23 cellular contexts compared by ENCODE assay signal in genomic region chr13:74111901-74112824, GRCh38. TPM values are rescaled to one million over a fixed set of nuclear protein-coding genes. Genes with fewer than 3 reads are reported as not detected.
DNase-seq lines count a peak whose midpoint lies in the region; ATAC-seq and TF ChIP-seq lines count a peak whose summit lies in the region.
"Had no signal": no experiment of that assay in that cellular context is flagged by ENCODE, and none has a peak within 500 bp of the region (broad histone marks: within the 10 kb centered on the region; RNA-seq: fewer than 3 reads in every experiment).

No MANE protein-coding gene starts in this region.

- POLR2A ChIA-PET in CD8-positive, alpha-beta T cell (lab: Charles Lee), result interaction anchor here (1.5 kb wide), 1 partner anchor 8 kb away, joined by 4 read pairs; no protein-coding TSS in a partner anchor
- POLR2A ChIA-PET in HEK293T (lab: Yijun Ruan, JAX), result no interaction called here

- H3K27me3 Mint-ChIP-seq in CD8-positive, alpha-beta T cell (ENCODE audit: low read depth), result no peaks in the 10 kb centered on the region
- no peaks in the 10 kb centered on the region for H3K27me3 Mint-ChIP-seq in effector memory CD8-positive, alpha-beta T cell
- H3K27me3 Mint-ChIP-seq: activated naive CD8-positive, alpha-beta T cell treated with anti-CD3 and anti-CD28 coated beads for 36 hours; naive thymus-derived CD8-positive, alpha-beta T cell had no signal

- no peak overlapping the region for H4K8ac ChIP-seq in mesendoderm (ENCODE audit: low read depth, low read length)

- WGBS in mesendoderm (ENCODE audit: extremely low coverage, insufficient coverage, low lambda C conversion rate), result no CpG with 5 or more reads among the region's 5 CpGs

- no peak overlapping the region for H3K27ac ChIP-seq in CD8-positive, alpha-beta T cell (ENCODE audit: low read depth, low read length)
- no peak overlapping the region for H3K27ac ChIP-seq in mesendoderm (ENCODE audit: low read depth, low read length)
- H3K27ac ChIP-seq: body of pancreas, colonic mucosa, parathyroid adenoma had no signal

- H3K79me2 ChIP-seq in mesendoderm (ENCODE audit: control insufficient read depth, insufficient read depth, low read length), result no peaks in the 10 kb centered on the region
- H3K79me2 ChIP-seq: parathyroid adenoma had no signal

- peaks cover 5% of the 10 kb centered on the region for H3K9me3 Mint-ChIP-seq in CD8-positive, alpha-beta T cell
- H3K9me3 Mint-ChIP-seq in effector memory CD8-positive, alpha-beta T cell, result peaks cover 0 to 1% of the 10 kb centered on the region in 2 donors
- H3K9me3 Mint-ChIP-seq: HFFc6 had no signal

- no peak overlapping the region for H3K4me3 Mint-ChIP-seq in CD8-positive, alpha-beta T cell
- H3K4me3 Mint-ChIP-seq in effector memory CD8-positive, alpha-beta T cell, result peak overlapping the region; percentile 0 to 74
- H3K4me3 Mint-ChIP-seq: activated naive CD8-positive, alpha-beta T cell treated with anti-CD3 and anti-CD28 coated beads for 36 hours; HFFc6 had no signal

- no peak overlapping the region for H3K23ac ChIP-seq in mesendoderm (ENCODE audit: low read length)

- H3K79me1 ChIP-seq in mesendoderm (ENCODE audit: low read length), result peaks cover 3% of the 10 kb centered on the region

- no peak for DNase-seq in CD8-positive, alpha-beta T cell
- DNase-seq in HEK293T (ENCODE audit: extremely low spot score) (no peak), sciatic nerve (ENCODE audit: low spot score) (no peak), mesendoderm (no peak), NCI-H748 treated with DMSO at 0.1 percent for 48 hours (lab: John Stamatoyannopoulos, UW) (no peak)
- no peak for DNase-seq in effector memory CD8-positive, alpha-beta T cell
- DNase-seq: activated naive CD8-positive, alpha-beta T cell treated with anti-CD3 and anti-CD28 coated beads for 36 hours; activated T-cell treated with anti-CD3 and anti-CD28 coated beads, Interleukin-2, amount 50 U/mL, for 48 hours; body of pancreas; colonic mucosa; COR-L47; DMS79 treated with DMSO at 0.1 percent for 48 hours; HFFc6; kidney; mesenchymal stem cell; naive thymus-derived CD8-positive, alpha-beta T cell; NCI-H187 treated with DMSO at 0.1 percent for 48 hours; NCI-H69; OCI-M1; T1000 had no signal

- TF ChIP-seq CTCF in CD8-positive, alpha-beta T cell (IDR thresholded peaks at IDR 0.05), result no peak

- intact Hi-C loops in CD8-positive, alpha-beta T cell (cut with DNase I, micrococcal nuclease), result no loop called here
- intact Hi-C loops in sciatic nerve (cut with DNase I), result no loop called here

- no peak overlapping the region for H3K56ac ChIP-seq in mesendoderm (ENCODE audit: low read length)

- H4K5ac ChIP-seq in mesendoderm (ENCODE audit: low read length), result no peak overlapping the region

- no peak for ATAC-seq in CD8-positive, alpha-beta T cell
- ATAC-seq in effector memory CD8-positive, alpha-beta T cell (replicated peaks), result no peak
- ATAC-seq in sciatic nerve, result peak; percentile 92
- ATAC-seq in HG02642 (IDR thresholded peaks at IDR 0.05; ENCODE audit: poor library complexity, unreplicated experiment), result no peak
- ATAC-seq: activated CD4-positive, CD25-positive, alpha-beta regulatory T cell treated with anti-CD3 and anti-CD28 coated beads, Interleukin-2, amount 50 U/mL, for 24 hours; body of pancreas; naive thymus-derived CD8-positive, alpha-beta T cell had no signal

- CTCF ChIA-PET in CD8-positive, alpha-beta T cell (lab: Charles Lee), result no interaction called here
- CTCF ChIA-PET in HEK293T (lab: Yijun Ruan, JAX), result interaction anchor here (1.0 kb wide), 1 partner anchor 9 kb away, joined by 3 read pairs; no protein-coding TSS in a partner anchor

- no peak overlapping the region for H3K18ac ChIP-seq in mesendoderm (ENCODE audit: low read length)

- no peak overlapping the region for H3K4ac ChIP-seq in mesendoderm (ENCODE audit: low read depth, low read length)

- peaks cover 24% of the 10 kb centered on the region for H3K4me1 ChIP-seq in CD8-positive, alpha-beta T cell (ENCODE audit: insufficient read depth, low read length)
- H3K4me1 ChIP-seq in mesendoderm (ENCODE audit: control insufficient read depth, low read depth, low read length), result no peaks in the 10 kb centered on the region
- H3K4me1 ChIP-seq: body of pancreas, colonic mucosa, parathyroid adenoma had no signal

- H3K4me1 Mint-ChIP-seq in CD8-positive, alpha-beta T cell (ENCODE audit: low read depth), result peaks cover 80% of the 10 kb centered on the region
- peaks cover 39 to 65% of the 10 kb centered on the region in 2 donors for H3K4me1 Mint-ChIP-seq in effector memory CD8-positive, alpha-beta T cell (ENCODE audit: low read depth in 2 of 2)

- no peaks in the 10 kb centered on the region for H3K27me3 ChIP-seq in CD8-positive, alpha-beta T cell (ENCODE audit: insufficient read depth, low read length)
- no peaks in the 10 kb centered on the region for H3K27me3 ChIP-seq in mesendoderm (ENCODE audit: insufficient read depth, low read length, poor library complexity)
- H3K27me3 ChIP-seq: body of pancreas, colonic mucosa had no signal

- no peak overlapping the region for H2BK5ac ChIP-seq in mesendoderm (ENCODE audit: low read length)

- no peak overlapping the region for H3K4me2 ChIP-seq in mesendoderm (ENCODE audit: low read length)

- H2BK120ac ChIP-seq in mesendoderm (ENCODE audit: low read depth, low read length), result no peak overlapping the region

- no peak overlapping the region for H2AK5ac ChIP-seq in mesendoderm (ENCODE audit: low read length)

- peaks cover 29% of the 10 kb centered on the region for H3K36me3 Mint-ChIP-seq in CD8-positive, alpha-beta T cell
- H3K36me3 Mint-ChIP-seq in effector memory CD8-positive, alpha-beta T cell (ENCODE audit: insufficient read depth), result peaks cover 4% of the 10 kb centered on the region

- no peaks in the 10 kb centered on the region for H3K9me3 ChIP-seq in CD8-positive, alpha-beta T cell (ENCODE audit: low read length)
- H3K9me3 ChIP-seq: body of pancreas, colonic mucosa had no signal

- H3K27ac Mint-ChIP-seq in CD8-positive, alpha-beta T cell, result peak overlapping the region; percentile 15
- peak overlapping the region; percentile 8 to 13 for H3K27ac Mint-ChIP-seq in effector memory CD8-positive, alpha-beta T cell
- H3K27ac Mint-ChIP-seq: activated naive CD8-positive, alpha-beta T cell treated with anti-CD3 and anti-CD28 coated beads for 36 hours; HFFc6 had no signal

- H3K36me3 ChIP-seq in CD8-positive, alpha-beta T cell (ENCODE audit: insufficient read depth, low read length), result no peaks in the 10 kb centered on the region
- no peaks in the 10 kb centered on the region for H3K36me3 ChIP-seq in mesendoderm (ENCODE audit: control insufficient read depth, insufficient read depth, low read length)
- H3K36me3 ChIP-seq: colonic mucosa had no signal

- no peak overlapping the region for H3K9ac ChIP-seq in mesendoderm (ENCODE audit: low read length)
- H3K9ac ChIP-seq: parathyroid adenoma had no signal

- no peak overlapping the region for H3K4me3 ChIP-seq in CD8-positive, alpha-beta T cell (ENCODE audit: low read depth, low read length)
- no peak overlapping the region for H3K4me3 ChIP-seq in mesendoderm (ENCODE audit: low read length)
- H3K4me3 ChIP-seq: body of pancreas, colonic mucosa had no signal

- H2BK15ac ChIP-seq in mesendoderm (replicated peaks; ENCODE audit: low read depth), result no peak overlapping the region

TF ChIP-seq in HEK293T, 16 proteins besides CTCF, POLR2A, EP300 and RAD21:
- no peak for TF ChIP-seq SP1 (IDR thresholded peaks at IDR 0.05)
- no peak for TF ChIP-seq NFRKB (IDR thresholded peaks at IDR 0.05)
- TF ChIP-seq CTBP1 (IDR thresholded peaks at IDR 0.05; ENCODE audit: borderline replicate concordance), result 0 out of 2 replicates have a peak, but pooled peaks have one; percentile 18
TF ChIP-seq in HEK293T: peak in this region for 1.

RNA-seq across cellular contexts. Expression of gene KLF12, which starts 22.0 kb away (rescaled TPM):
- total RNA-seq in CD8-positive, alpha-beta T cell, result 10 to 100 TPM; 59.5 to 64.7 TPM
- total RNA-seq in sciatic nerve, result 22.4 TPM
- polyA plus RNA-seq in mesendoderm (2013, experiment 1 of 2), result 7.0 TPM
- 6.6 TPM for polyA plus RNA-seq in mesendoderm (2013, experiment 2 of 2)
